ENCODE assay signal across 7 cellular contexts in genomic region chr7:25906760-25907159, GRCh38.
"Had no signal": no experiment of that assay in that cellular context is flagged by ENCODE, and none has a peak within 500 bp of the region (broad histone marks: within the 10 kb centered on the region; RNA-seq: fewer than 3 reads in every experiment).

No MANE protein-coding gene starts in this region.

- DNase-seq: GM23248, HCEC 1CT, KBM-7 had no signal

- H3K4me3 Mint-ChIP-seq: H9, IgD-negative memory B cell had no signal

- H2AFZ ChIP-seq: GM23248 had no signal

- H3K9ac ChIP-seq: GM23248 had no signal

- H3K9me3 Mint-ChIP-seq: H9, IgD-negative memory B cell had no signal

- H3K27ac Mint-ChIP-seq: H9, IgD-negative memory B cell had no signal

- H3K27me3 Mint-ChIP-seq: IgD-negative memory B cell had no signal

- ATAC-seq: HepG2 had no signal

- H3K27ac ChIP-seq: GM23248, HL-60 had no signal

- H3K4me1 Mint-ChIP-seq: IgD-negative memory B cell had no signal

- H3K4me3 ChIP-seq: GM23248 had no signal
